In the genomic region with DNA sequence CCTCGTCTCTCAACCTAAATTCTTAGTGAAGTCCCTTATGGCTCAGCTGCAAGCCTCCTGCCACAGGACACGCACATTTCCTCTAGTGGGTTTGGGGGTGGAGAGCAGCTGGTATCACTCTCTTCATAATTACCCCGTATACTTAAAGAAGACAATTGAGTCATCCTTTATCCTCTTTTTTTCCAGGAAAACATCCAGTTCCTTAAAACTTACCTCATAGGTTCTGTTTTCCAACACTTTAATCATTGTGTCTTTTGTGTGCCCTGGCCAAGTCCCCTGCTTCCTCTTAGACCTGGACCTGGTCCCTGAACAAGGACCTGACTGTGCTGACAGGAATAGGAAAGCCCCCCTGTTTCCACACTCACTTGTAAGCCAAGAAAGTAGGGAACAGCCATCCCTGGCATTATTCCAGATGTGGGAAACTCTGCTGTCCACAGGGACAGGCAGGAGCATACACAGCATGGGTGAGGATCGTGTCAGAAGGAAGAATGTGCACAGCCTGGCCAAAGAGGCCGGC, we compare ENCODE assay signal across 12 cellular contexts. TPM values are rescaled to one million over a fixed set of nuclear protein-coding genes. Genes with fewer than 3 reads are reported as not detected.
DNase-seq lines count a peak whose midpoint lies in the region; ATAC-seq and TF ChIP-seq lines count a peak whose summit lies in the region.
"Had no signal": no experiment of that assay in that cellular context is flagged by ENCODE, and none has a peak within 500 bp of the region (broad histone marks: within the 10 kb centered on the region; RNA-seq: fewer than 3 reads in every experiment).

No MANE protein-coding gene starts in this region.

- H3K27me3 ChIP-seq in adipocyte (replicated peaks; ENCODE audit: control insufficient read depth, insufficient read depth, low read length), result no peaks in the 10 kb centered on the region
- H3K27me3 ChIP-seq in upper lobe of right lung, result no peaks in the 10 kb centered on the region
- H3K27me3 ChIP-seq: cardiac muscle cell had no signal

- peak overlapping the region; percentile 41 for H3K27ac Mint-ChIP-seq in activated naive CD4-positive, alpha-beta T cell treated with anti-CD3 and anti-CD28 coated beads, Interleukin-2, amount 50 U/mL, for 24 hours
- H3K27ac Mint-ChIP-seq: CD4-positive, alpha-beta T cell had no signal

- no peak for DNase-seq in activated naive CD4-positive, alpha-beta T cell (lab: John Stamatoyannopoulos, UW)
- DNase-seq in adipocyte (ENCODE audit: low read depth) (peak; percentile 53), inferior parietal cortex (ENCODE audit: extremely low spot score) (peak; percentile 15), upper lobe of right lung (no peak), UCSD-AML1 (lab: John Stamatoyannopoulos, UW; ENCODE audit: unreplicated experiment) (no peak), DMS153 treated with DMSO at 0.1 percent for 48 hours (lab: John Stamatoyannopoulos, UW; ENCODE audit: unreplicated experiment) (no peak)
- DNase-seq: CD4-positive, alpha-beta T cell; NCI-H187 treated with DMSO at 0.1 percent for 48 hours; stimulated activated CD4-positive, alpha-beta T cell treated with anti-CD3 and anti-CD28 coated beads, Interleukin-4, amount 100 ng/mL, for 4 hours had no signal

- H3K9ac ChIP-seq in adipocyte (ENCODE audit: low read length), result peak overlapping the region; percentile 76

- no peaks in the 10 kb centered on the region for H3K27me3 Mint-ChIP-seq in activated naive CD4-positive, alpha-beta T cell treated with anti-CD3 and anti-CD28 coated beads, Interleukin-2, amount 50 U/mL, for 24 hours
- H3K27me3 Mint-ChIP-seq: CD4-positive, alpha-beta T cell had no signal

- H3K4me3 ChIP-seq in adipocyte (ENCODE audit: low read length), result peak overlapping the region; percentile 54
- no peak overlapping the region for H3K4me3 ChIP-seq in upper lobe of right lung
- H3K4me3 ChIP-seq: cardiac muscle cell had no signal

- H3K4me1 Mint-ChIP-seq in activated naive CD4-positive, alpha-beta T cell treated with anti-CD3 and anti-CD28 coated beads, Interleukin-2, amount 50 U/mL, for 24 hours, result peaks cover 51% of the 10 kb centered on the region

- intact Hi-C loops in upper lobe of right lung (cut with DNase I), result no loop called here

- H3K9me3 ChIP-seq in adipocyte (ENCODE audit: control insufficient read depth, low read length) (no peaks in the 10 kb centered on the region), upper lobe of right lung (no peaks in the 10 kb centered on the region)

- no peak for TF ChIP-seq CTCF in upper lobe of right lung (IDR thresholded peaks at IDR 0.05)

- no peak overlapping the region for H3K4me3 Mint-ChIP-seq in activated naive CD4-positive, alpha-beta T cell treated with anti-CD3 and anti-CD28 coated beads, Interleukin-2, amount 50 U/mL, for 24 hours
- H3K4me3 Mint-ChIP-seq: CD4-positive, alpha-beta T cell had no signal

- H3K36me3 Mint-ChIP-seq in activated naive CD4-positive, alpha-beta T cell treated with anti-CD3 and anti-CD28 coated beads, Interleukin-2, amount 50 U/mL, for 24 hours, result peaks cover 2% of the 10 kb centered on the region

- H3K4me1 ChIP-seq in adipocyte (ENCODE audit: control insufficient read depth, insufficient read depth, low read length) (peaks cover 20% of the 10 kb centered on the region), upper lobe of right lung (peaks cover 7% of the 10 kb centered on the region)

- no peaks in the 10 kb centered on the region for H3K9me3 Mint-ChIP-seq in activated naive CD4-positive, alpha-beta T cell treated with anti-CD3 and anti-CD28 coated beads, Interleukin-2, amount 50 U/mL, for 24 hours

- no peak for ATAC-seq in upper lobe of right lung
- no peak for ATAC-seq in HG03139 (IDR thresholded peaks at IDR 0.05; ENCODE audit: unreplicated experiment)

- peak overlapping the region; percentile 38 for H3K27ac ChIP-seq in upper lobe of right lung
- H3K27ac ChIP-seq: cardiac muscle cell had no signal

- H3K36me3 ChIP-seq in adipocyte (ENCODE audit: control insufficient read depth, insufficient read depth, low read length, severe bottlenecking) (no peaks in the 10 kb centered on the region), upper lobe of right lung (no peaks in the 10 kb centered on the region)
- H3K36me3 ChIP-seq: cardiac muscle cell had no signal

RNA-seq across cellular contexts. Expression of a gene that starts 42.3 kb away (rescaled TPM):
- 231 TPM for total RNA-seq in upper lobe of right lung

RNA-seq across cellular contexts. Expression of a gene that starts 52.1 kb away (rescaled TPM):
- 8.0 TPM for total RNA-seq in upper lobe of right lung

Comparison
In these comparisons a context has a peak if more than half of its experiments do, and no peak if none do; other contexts are left out.
1. DNase-seq: peak in adipocyte (single experiment) and inferior parietal cortex (single experiment); none in activated naive CD4-positive, alpha-beta T cell (0 of 4), upper lobe of right lung (single experiment), UCSD-AML1 (single experiment) and DMS153 treated with DMSO at 0.1 percent for 48 hours (single experiment).